ENCODE assay signal across 7 cellular contexts in genomic region chr17:17749921-17750320, GRCh38.
A peak's percentile ranks its signal among the peaks of the same experiment; 100 is the strongest.
DNase-seq lines count a peak whose midpoint lies in the region; ATAC-seq, FAIRE-seq and TF ChIP-seq lines count a peak whose summit lies in the region.

No MANE protein-coding gene starts in this region.

- no peak for DNase-seq in GM12891 (ENCODE audit: insufficient read length, low spot score)
- peak; percentile 22 for DNase-seq in MV-4-11 (lab: John Stamatoyannopoulos, UW)
- DNase-seq in activated CD4-positive, alpha-beta T cell treated with anti-CD3 and anti-CD28 coated beads for 4 hours, result peak; percentile 22 to 33
- DNase-seq in effector CD4-positive, alpha-beta T cell, result peak; percentile 48
- peak; percentile 64 for DNase-seq in occipital lobe (lab: John Stamatoyannopoulos, UW)
- no peak for DNase-seq in GM03348 (ENCODE audit: low spot score)

- peak; percentile 96 for FAIRE-seq in GM12891 (lab: Jason Lieb, UNC)

- no peak for TF ChIP-seq POLR2A in GM12891 (IDR thresholded peaks at IDR 0.05; ENCODE audit: low read depth, low read length)

- no peak for ATAC-seq in HG03378 (IDR thresholded peaks at IDR 0.05; ENCODE audit: unreplicated experiment)

TF ChIP-seq in GM12891, 5 proteins besides CTCF, POLR2A, EP300 and RAD21:
- TF ChIP-seq TAF1 (IDR thresholded peaks at IDR 0.05; ENCODE audit: low read depth, low read length), result no peak
- TF ChIP-seq PAX5 (IDR thresholded peaks at IDR 0.05; ENCODE audit: insufficient read depth, low read length, severe bottlenecking), result no peak
- TF ChIP-seq POLR2AphosphoS5 (IDR thresholded peaks at IDR 0.05; ENCODE audit: low read depth, low read length), result no peak
- TF ChIP-seq POU2F2 (IDR thresholded peaks at IDR 0.05; ENCODE audit: low read depth, low read length), result no peak
- TF ChIP-seq SPI1 (IDR thresholded peaks at IDR 0.05; ENCODE audit: low read depth, low read length), result no peak

Comparison
In these comparisons a context has a peak if more than half of its experiments do, and no peak if none do; other contexts are left out.
1. DNase-seq: peak in MV-4-11 (single experiment), activated CD4-positive, alpha-beta T cell treated with anti-CD3 and anti-CD28 coated beads for 4 hours (2 of 2), effector CD4-positive, alpha-beta T cell (single experiment) and occipital lobe (single experiment); none in GM12891 (single experiment) and GM03348 (single experiment).